In genomic region chr18:78925557-78926242, GRCh38 we compare ENCODE assay signal across 28 cellular contexts. TPM values are rescaled to one million over a fixed set of nuclear protein-coding genes. Genes with fewer than 3 reads are reported as not detected.
"Had no signal": no experiment of that assay in that cellular context is flagged by ENCODE, and none has a peak within 500 bp of the region (broad histone marks: within the 10 kb centered on the region; RNA-seq: fewer than 3 reads in every experiment).

No MANE protein-coding gene starts in this region.

- H3K9me3 ChIP-seq: colonic mucosa, gastroesophageal sphincter, psoas muscle, spleen, transverse colon had no signal

- H3K27ac Mint-ChIP-seq: dendritic cell treated with granulocyte-macrophage colony-stimulating factor and Interleukin-4, amounts not matched to agents 40 ng/mL and 50 ng/mL, for 4 days; endodermal cell; naive thymus-derived CD4-positive, alpha-beta T cell; nephron; neural progenitor cell; stimulated activated memory B cell treated with anti-CD40 and anti-IgM and Interleukin-4, amounts not matched to agents 10 μg/mL and 1 μg/mL and 100 μg/mL, for 72 hours had no signal

- H3K9me3 Mint-ChIP-seq: central memory CD8-positive, alpha-beta T cell; dendritic cell treated with granulocyte-macrophage colony-stimulating factor and Interleukin-4, amounts not matched to agents 40 ng/mL and 50 ng/mL, for 4 days; endodermal cell; stimulated activated memory B cell treated with anti-CD40 and anti-IgM and Interleukin-4, amounts not matched to agents 10 μg/mL and 1 μg/mL and 100 μg/mL, for 72 hours had no signal

- H3K4me1 Mint-ChIP-seq: central memory CD8-positive, alpha-beta T cell; endodermal cell; naive thymus-derived CD4-positive, alpha-beta T cell; nephron; neural progenitor cell; stimulated activated memory B cell treated with anti-CD40 and anti-IgM and Interleukin-4, amounts not matched to agents 10 μg/mL and 1 μg/mL and 100 μg/mL, for 72 hours had no signal

- DNase-seq: colonic mucosa; effector CD8-positive, alpha-beta T cell; endodermal cell; foreskin keratinocyte; heart right ventricle; hippocampal formation; mesenchymal stem cell; midbrain; naive thymus-derived CD4-positive, alpha-beta T cell; psoas muscle; spleen; stimulated activated CD4-positive, alpha-beta T cell treated with anti-CD3 and anti-CD28 coated beads, Interleukin-4, amount 100 ng/mL, for 4 hours; stimulated activated naive CD8-positive, alpha-beta T cell treated with anti-CD3 and anti-CD28 coated beads, Interleukin-15, Interleukin-2, amounts not matched to agents 100 U/mL and 50 U/mL, for 24 hours; transverse colon had no signal

- H3K4me3 Mint-ChIP-seq: central memory CD8-positive, alpha-beta T cell; dendritic cell treated with granulocyte-macrophage colony-stimulating factor and Interleukin-4, amounts not matched to agents 40 ng/mL and 50 ng/mL, for 4 days; endodermal cell; naive thymus-derived CD4-positive, alpha-beta T cell; nephron; neural progenitor cell; stimulated activated memory B cell treated with anti-CD40 and anti-IgM and Interleukin-4, amounts not matched to agents 10 μg/mL and 1 μg/mL and 100 μg/mL, for 72 hours had no signal

- ATAC-seq: foreskin keratinocyte; gastroesophageal sphincter; heart right ventricle; naive thymus-derived CD4-positive, alpha-beta T cell; psoas muscle; right cardiac atrium; stimulated activated memory B cell treated with anti-CD40 and anti-IgM and Interleukin-4, amounts not matched to agents 10 μg/mL and 1 μg/mL and 100 μg/mL, for 72 hours; stimulated activated naive CD8-positive, alpha-beta T cell treated with anti-CD3 and anti-CD28 coated beads, Interleukin-15, Interleukin-2, amounts not matched to agents 100 U/mL and 50 U/mL, for 24 hours had no signal

- H3K36me3 Mint-ChIP-seq: naive thymus-derived CD4-positive, alpha-beta T cell; neural progenitor cell; stimulated activated memory B cell treated with anti-CD40 and anti-IgM and Interleukin-4, amounts not matched to agents 10 μg/mL and 1 μg/mL and 100 μg/mL, for 72 hours had no signal

- H3K27me3 Mint-ChIP-seq: central memory CD8-positive, alpha-beta T cell; dendritic cell treated with granulocyte-macrophage colony-stimulating factor and Interleukin-4, amounts not matched to agents 40 ng/mL and 50 ng/mL, for 4 days; stimulated activated memory B cell treated with anti-CD40 and anti-IgM and Interleukin-4, amounts not matched to agents 10 μg/mL and 1 μg/mL and 100 μg/mL, for 72 hours had no signal

RNA-seq across cellular contexts. Expression of gene SALL3, which starts 53.9 kb away (rescaled TPM):
- total RNA-seq: chondrocyte; endothelial cell of umbilical vein; esophagus muscularis mucosa; fibroblast of lung; foreskin keratinocyte; gastroesophageal sphincter; liver; lung microvascular endothelial cell; naive thymus-derived CD4-positive, alpha-beta T cell; osteocyte; spleen had no signal
